Comparison of ENCODE assay signal across 8 cellular contexts in the genomic region with DNA sequence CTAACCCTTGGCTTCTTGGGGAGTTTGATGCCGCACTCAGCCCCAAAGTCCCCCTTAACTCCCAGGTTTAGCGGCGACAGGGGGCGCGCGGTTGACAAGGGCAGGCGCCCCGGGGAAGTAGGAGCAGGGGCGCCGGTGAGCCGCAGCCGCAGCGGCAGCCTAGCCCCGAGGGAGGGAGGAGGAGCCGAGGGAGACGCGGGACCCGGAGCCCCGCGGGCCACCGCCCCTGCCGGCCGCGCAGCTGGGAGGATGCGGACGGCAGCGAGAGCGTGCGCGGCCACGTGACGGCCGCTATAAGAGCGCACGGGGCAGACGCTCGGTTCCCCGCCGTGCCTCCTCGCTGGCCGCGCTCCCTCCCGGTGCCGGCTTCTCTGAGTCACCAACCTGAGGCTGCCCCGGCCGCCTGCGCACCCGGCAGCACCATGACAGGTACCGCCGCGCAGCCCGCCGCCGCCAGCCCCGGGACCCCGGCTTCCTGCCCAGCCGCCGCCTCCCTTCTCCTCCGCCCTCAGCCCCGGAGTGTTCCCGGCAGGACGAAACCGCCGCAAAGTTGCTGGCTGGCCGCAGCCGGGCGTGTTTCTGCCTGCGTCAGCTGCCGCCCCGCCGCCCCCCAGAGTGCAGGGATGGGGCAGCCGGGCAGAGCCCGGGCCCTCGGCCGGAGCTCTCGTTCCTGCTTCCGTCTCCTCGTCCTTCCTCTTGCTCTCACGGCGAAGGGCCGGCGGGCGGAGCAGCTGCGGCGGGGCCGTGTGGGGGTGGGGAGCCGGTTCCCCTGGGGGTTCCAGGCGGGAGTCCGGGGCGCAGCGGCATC. TPM values are rescaled to one million over a fixed set of nuclear protein-coding genes. Genes with fewer than 3 reads are reported as not detected.
DNase-seq lines count a peak whose midpoint lies in the region; ATAC-seq and TF ChIP-seq lines count a peak whose summit lies in the region.

Gene GYG1, plus strand, starts transcription at position 322 of the 808 bp plus-strand sequence. Its CDS starts 101 bp downstream, at position 423.

- 1% methylated on average over 41 to 64 of the region's 91 CpGs for WGBS in GM23248 (ENCODE audit: low coverage in 1 of 2, low lambda C conversion rate in 2 of 2, missing lambda C conversion rate in 2 of 2), 2 experiments
- WGBS in thymus, result under 1% methylated on average over 91 of the region's 91 CpGs

- H3K4me1 ChIP-seq in ES-I3 (ENCODE audit: insufficient read depth, low read length), result peaks cover 13% of the 10 kb centered on the region
- peaks cover 18% of the 10 kb centered on the region for H3K4me1 ChIP-seq in GM23248 (ENCODE audit: insufficient read depth)
- H3K4me1 ChIP-seq in thymus (ENCODE audit: control insufficient read depth, insufficient read depth, low read length), result peaks cover 4% of the 10 kb centered on the region

- H3K9ac ChIP-seq in ES-I3 (ENCODE audit: low read depth, low read length) (peak within 1 kb of the TSS; percentile 79), GM23248 (peak within 1 kb of the TSS; percentile 85)

- peak within 1 kb of the TSS; percentile 78 to 82 for H3K27ac Mint-ChIP-seq in activated naive CD4-positive, alpha-beta T cell treated with anti-CD3 and anti-CD28 coated beads, Interleukin-2, amount 50 U/mL, for 72 hours
- peak within 1 kb of the TSS; percentile 81 for H3K27ac Mint-ChIP-seq in glutamatergic neuron (ENCODE audit: unreplicated experiment)
- peak within 1 kb of the TSS; percentile 71 for H3K27ac Mint-ChIP-seq in osteocyte (ENCODE audit: unreplicated experiment)

- H4K20me1 ChIP-seq in GM23248 (ENCODE audit: insufficient read depth), result no peaks in the 10 kb centered on the region; the same call in 1 of the 2 replicates

- H3K9me3 ChIP-seq in ES-I3 (ENCODE audit: control insufficient read depth, insufficient read depth, low read length) (no peaks in the 10 kb centered on the region), GM23248 (ENCODE audit: low read depth) (no peaks in the 10 kb centered on the region), thymus (ENCODE audit: control insufficient read depth) (no peaks in the 10 kb centered on the region)

- ATAC-seq in activated naive CD4-positive, alpha-beta T cell treated with anti-CD3 and anti-CD28 coated beads, Interleukin-2, amount 50 U/mL, for 72 hours, result peak; percentile 91

- H3K9me3 Mint-ChIP-seq in activated naive CD4-positive, alpha-beta T cell treated with anti-CD3 and anti-CD28 coated beads, Interleukin-2, amount 50 U/mL, for 72 hours, result no peaks in the 10 kb centered on the region
- H3K9me3 Mint-ChIP-seq in glutamatergic neuron (ENCODE audit: unreplicated experiment) (peaks cover 7% of the 10 kb centered on the region), osteocyte (ENCODE audit: unreplicated experiment) (no peaks in the 10 kb centered on the region)

- peak within 1 kb of the TSS; percentile 87 for H3K4me3 Mint-ChIP-seq in glutamatergic neuron (ENCODE audit: unreplicated experiment)
- peak within 1 kb of the TSS; percentile 79 for H3K4me3 Mint-ChIP-seq in osteocyte (ENCODE audit: unreplicated experiment)

- H2AFZ ChIP-seq in GM23248, result peak within 1 kb of the TSS; percentile 74

- H3K27me3 Mint-ChIP-seq in glutamatergic neuron (ENCODE audit: unreplicated experiment) (peaks cover 2% of the 10 kb centered on the region), osteocyte (ENCODE audit: unreplicated experiment) (peaks cover 2% of the 10 kb centered on the region)

- H3K4me2 ChIP-seq in GM23248 (ENCODE audit: unreplicated experiment), result peak within 1 kb of the TSS; percentile 78

- peak within 1 kb of the TSS; percentile 59 for H3K27ac ChIP-seq in GM23248
- peak within 1 kb of the TSS; percentile 69 for H3K27ac ChIP-seq in thymus (ENCODE audit: low read depth)

- H3K79me2 ChIP-seq in GM23248 (ENCODE audit: insufficient read depth), result peaks cover 30% of the 10 kb centered on the region

- peak within 1 kb of the TSS; percentile 74 for H3K4me3 ChIP-seq in GM23248
- peak within 1 kb of the TSS; percentile 60 for H3K4me3 ChIP-seq in thymus (ENCODE audit: low read length)

- no peaks in the 10 kb centered on the region for H3K27me3 ChIP-seq in GM23248 (replicated peaks; ENCODE audit: insufficient read depth)
- no peaks in the 10 kb centered on the region for H3K27me3 ChIP-seq in thymus (ENCODE audit: control insufficient read depth, insufficient read depth)

- H3K4me1 Mint-ChIP-seq in glutamatergic neuron (ENCODE audit: low read depth, unreplicated experiment) (peaks cover 3% of the 10 kb centered on the region), osteocyte (ENCODE audit: unreplicated experiment) (peaks cover 20% of the 10 kb centered on the region)

- peaks cover 4% of the 10 kb centered on the region; the same call in 1 of the 2 replicates for H3K36me3 ChIP-seq in ES-I3 (ENCODE audit: insufficient read depth, low read length)
- H3K36me3 ChIP-seq in GM23248 (ENCODE audit: low read depth), result peaks cover 11% of the 10 kb centered on the region; the same call in 1 of the 2 replicates
- H3K36me3 ChIP-seq in thymus (ENCODE audit: control insufficient read depth, insufficient read depth), result peaks cover 5% of the 10 kb centered on the region

- TF ChIP-seq CTCF in glutamatergic neuron (IDR thresholded peaks at IDR 0.05; ENCODE audit: partially characterized antibody, unreplicated experiment), result no peak
- TF ChIP-seq CTCF in osteocyte (IDR thresholded peaks at IDR 0.05), result peak; percentile 44

- H3F3A ChIP-seq in GM23248 (ENCODE audit: insufficient read depth), result peaks cover 10% of the 10 kb centered on the region

- no peaks in the 10 kb centered on the region for H3K9me2 ChIP-seq in GM23248 (ENCODE audit: insufficient read depth)

- peak; percentile 93 for DNase-seq in GM23248
- peak; percentile 77 for DNase-seq in LHCN-M2 (ENCODE audit: low read depth)
- peak; percentile 49 for DNase-seq in SKM-1 (lab: John Stamatoyannopoulos, UW; ENCODE audit: unreplicated experiment)
- DNase-seq in activated naive CD4-positive, alpha-beta T cell treated with anti-CD3 and anti-CD28 coated beads, Interleukin-2, amount 50 U/mL, for 72 hours (ENCODE audit: low spot score in 2 of 2), result peak; percentile 67 to 84
- DNase-seq in glutamatergic neuron, result peak; percentile 73
- DNase-seq in osteocyte (ENCODE audit: extremely low spot score, unreplicated experiment), result peak; percentile 91

- H3K36me3 Mint-ChIP-seq in activated naive CD4-positive, alpha-beta T cell treated with anti-CD3 and anti-CD28 coated beads, Interleukin-2, amount 50 U/mL, for 72 hours, result peaks cover 0 to 7% of the 10 kb centered on the region in 2 donors
- H3K36me3 Mint-ChIP-seq in glutamatergic neuron (ENCODE audit: unreplicated experiment), result no peaks in the 10 kb centered on the region
- H3K36me3 Mint-ChIP-seq in osteocyte (ENCODE audit: unreplicated experiment), result peaks cover 14% of the 10 kb centered on the region

- in situ Hi-C loops in GM23248 (cut with MboI), result no loop called here

RNA-seq across cellular contexts. Expression of gene GYG1, which starts in this region (rescaled TPM):
- total RNA-seq in GM23248 (2014; rRNA removed; shearing (Covaris generic)), result 26.2 and 39.2 TPM in 2 replicates
- polyA plus RNA-seq in GM23248 (2016; fragmentation: Nextera tagmentation; extraction: Ambion mirVana) (57.2 and 58.1 TPM in 2 replicates), thymus (38.9 TPM)
- total RNA-seq in LHCN-M2 (2014; rRNA removed) (20.2 and 35.2 TPM in 2 replicates), glutamatergic neuron (ENCODE audit: unreplicated experiment) (27.3 TPM), osteocyte (43.0 and 46.8 TPM in 2 replicates)
- 53.5 TPM for polyA plus RNA-seq in LHCN-M2 (2012)
- total RNA-seq in activated naive CD4-positive, alpha-beta T cell treated with anti-CD3 and anti-CD28 coated beads, Interleukin-2, amount 50 U/mL, for 72 hours, result 10 to 100 TPM; 10.7 to 12.8 TPM

Comparison
In these comparisons a context has a peak if more than half of its experiments do, and no peak if none do; other contexts are left out.
1. Peak in every context shown above with its lines: DNase-seq, ATAC-seq, H3K4me3 ChIP-seq and H3K27ac ChIP-seq.